ENCODE assay signal across 1 cellular context in the genomic region with DNA sequence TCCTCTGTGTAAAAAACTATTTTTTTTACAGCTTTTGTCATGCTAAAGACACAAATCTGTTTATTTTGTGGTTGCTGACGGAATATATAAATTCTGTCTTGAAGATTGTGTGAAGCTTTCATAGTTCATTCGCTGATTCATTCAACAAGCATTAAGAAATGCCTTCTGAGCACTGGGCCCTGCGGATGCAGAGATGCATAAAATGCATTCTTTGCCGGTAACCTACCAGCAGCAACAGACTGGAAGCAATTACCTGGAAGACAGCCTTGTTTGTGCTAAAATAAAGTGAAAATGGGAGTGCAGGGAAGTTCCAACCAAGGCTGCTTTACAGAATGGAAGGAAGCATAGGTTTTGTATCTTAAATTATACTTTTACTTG.
TF ChIP-seq lines count a peak whose summit lies in the region.

No MANE protein-coding gene starts in this region.

TF ChIP-seq in A549, 52 proteins besides CTCF, POLR2A, EP300 and RAD21 (continued from another document):
- TF ChIP-seq PBX3 (IDR thresholded peaks at IDR 0.05) (no peak), KDM5A (IDR thresholded peaks at IDR 0.05) (no peak), RNF2 (IDR thresholded peaks at IDR 0.05; ENCODE audit: borderline replicate concordance, low read depth) (no peak), JUN (IDR thresholded peaks at IDR 0.05) (no peak)
